13 cellular contexts compared by ENCODE assay signal in the genomic region with DNA sequence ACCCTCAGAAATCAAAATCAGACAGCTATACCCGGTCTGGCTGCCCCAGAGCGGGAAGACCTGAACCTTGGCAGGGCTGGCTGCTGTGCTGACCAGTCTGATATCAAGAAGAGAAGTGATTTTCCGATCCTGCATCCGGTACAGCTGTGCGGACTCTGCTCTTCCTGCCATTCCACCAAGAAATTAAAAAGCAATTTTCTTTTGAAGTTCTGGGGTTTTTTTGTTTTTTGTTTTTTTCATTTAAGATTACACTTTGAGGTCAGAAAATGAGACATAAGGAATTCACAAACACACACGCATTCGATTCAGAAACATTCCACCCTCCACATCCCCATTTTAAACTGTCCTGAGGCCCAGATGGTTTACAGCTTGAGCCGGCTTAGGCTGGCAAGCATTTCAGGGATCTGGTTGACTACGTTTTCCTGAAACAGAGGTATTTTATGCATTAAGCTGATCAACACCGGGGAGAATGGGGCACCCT.
A peak's percentile ranks its signal among the peaks of the same experiment; 100 is the strongest.
DNase-seq lines count a peak whose midpoint lies in the region; ATAC-seq and TF ChIP-seq lines count a peak whose summit lies in the region.
"Had no signal": no experiment of that assay in that cellular context is flagged by ENCODE, and none has a peak within 500 bp of the region (broad histone marks: within the 10 kb centered on the region; RNA-seq: fewer than 3 reads in every experiment).

No MANE protein-coding gene starts in this region.

- H3K27ac ChIP-seq in AG04450 (ENCODE audit: low read depth, low read length) (peak overlapping the region; percentile 98), RWPE1 (peak overlapping the region; percentile 59)

- H3K9me3 ChIP-seq in AG04450 (ENCODE audit: control insufficient read depth, insufficient read depth, low read length), result no peaks in the 10 kb centered on the region

- intact Hi-C loops in head of caudate nucleus (cut with DNase I), result no loop called here

- peak overlapping the region; percentile 14 for H3K4me3 ChIP-seq in AG04450 (ENCODE audit: low read depth, low read length)

- CTCF ChIA-PET in AG04450 (lab: Charles Lee) (interaction anchor here (0.6 to 2.6 kb wide), 9 partner anchors 10 to 103 kb away, joined by 3 to 12 read pairs (median 7); no protein-coding TSS in a partner anchor), RWPE1 (lab: Yijun Ruan, JAX) (no interaction called here)

- no peaks in the 10 kb centered on the region for H3K27me3 ChIP-seq in AG04450 (ENCODE audit: control insufficient read depth, insufficient read depth, low read length)

- no peak for TF ChIP-seq CTCF in AG04450 (IDR thresholded peaks at IDR 0.05; ENCODE audit: low read depth, low read length)
- no peak for TF ChIP-seq CTCF in RWPE1 (conservative IDR thresholded peaks at IDR 0.05; ENCODE audit: low read depth)

- ATAC-seq in HG03045 (IDR thresholded peaks at IDR 0.05; ENCODE audit: unreplicated experiment), result no peak

- POLR2A ChIA-PET in AG04450 (lab: Yijun Ruan, JAX) (interaction anchor here (0.8 to 3.7 kb wide), 18 partner anchors 11 to 79 kb away, joined by 3 to 21 read pairs (median 4); no protein-coding TSS in a partner anchor), RWPE1 (lab: Yijun Ruan, JAX; ENCODE audit: low non-redundant PET) (no interaction called here)

- DNase-seq in AG04450 (ENCODE audit: low read depth, low spot score) (no peak), RWPE1 (ENCODE audit: low spot score) (no peak), fibroblast of peridontal ligament (ENCODE audit: extremely low read depth) (peak; percentile 89), pulmonary artery endothelial cell (ENCODE audit: low read depth, low spot score) (peak; percentile 71), head of caudate nucleus (no peak), T-helper 9 cell (no peak)
- no peak for DNase-seq in stimulated activated naive CD4-positive, alpha-beta T cell treated with Interleukin-2 at 50 U/mL for 16 hours (lab: John Stamatoyannopoulos, UW)
- DNase-seq: activated CD4-positive, alpha-beta T cell treated with anti-CD3 and anti-CD28 coated beads, Interleukin-2, amount 50 U/mL, for 48 hours; activated naive CD4-positive, alpha-beta T cell treated with anti-CD3 and anti-CD28 coated beads, Interleukin-2, amount 10 ng/mL, durations not matched to agents 7 days and 5 days; NCI-H1105; NCI-H774; stimulated activated CD4-positive, alpha-beta T cell treated with anti-CD3 and anti-CD28 coated beads, Interleukin-12 subunit alpha, Interleukin-12 subunit beta, amount 100 ng/mL, for 4 hours had no signal

Comparison
In these comparisons a context has a peak if more than half of its experiments do, and no peak if none do; other contexts are left out.
1. DNase-seq: peak in fibroblast of peridontal ligament (single experiment) and pulmonary artery endothelial cell (single experiment); none in AG04450 (single experiment), RWPE1 (single experiment), stimulated activated naive CD4-positive, alpha-beta T cell treated with Interleukin-2 at 50 U/mL for 16 hours (single experiment), head of caudate nucleus (0 of 42) and T-helper 9 cell (single experiment).